In genomic region chr19:16714702-16715294, GRCh38 we compare ENCODE assay signal across 9 cellular contexts. TPM values are rescaled to one million over a fixed set of nuclear protein-coding genes. Genes with fewer than 3 reads are reported as not detected.
DNase-seq lines count a peak whose midpoint lies in the region; ATAC-seq, FAIRE-seq and TF ChIP-seq lines count a peak whose summit lies in the region.
"Had no signal": no experiment of that assay in that cellular context is flagged by ENCODE, and none has a peak within 500 bp of the region (broad histone marks: within the 10 kb centered on the region; RNA-seq: fewer than 3 reads in every experiment).

No MANE protein-coding gene starts in this region.

- H3K36me3 ChIP-seq in body of pancreas (replicated peaks in 1 of 2; ENCODE audit: insufficient read depth in 1 of 2, low read depth in 2 of 2) = no peaks in the 10 kb centered on the region

- H3K4me1 ChIP-seq in body of pancreas = peaks cover 10% of the 10 kb centered on the region

- no peaks in the 10 kb centered on the region for H3K36me3 Mint-ChIP-seq in T-helper 17 cell (ENCODE audit: low read depth)

- FAIRE-seq in G401.6 (lab: Jason Lieb, UNC) = peak; percentile 23
- FAIRE-seq: colon had no signal

- H3K27ac ChIP-seq in body of pancreas = no peak overlapping the region

- H3K4me3 Mint-ChIP-seq in T-helper 17 cell = peak overlapping the region; percentile 49

- peaks cover 11% of the 10 kb centered on the region for H3K27me3 Mint-ChIP-seq in T-helper 17 cell

- ATAC-seq in T-helper 17 cell (peak; percentile 28), body of pancreas (no peak), GM18511 (IDR thresholded peaks at IDR 0.05; ENCODE audit: unreplicated experiment) (no peak), HG02571 (IDR thresholded peaks at IDR 0.05; ENCODE audit: unreplicated experiment) (no peak)

- intact Hi-C loops in body of pancreas (cut with DNase I) = no loop called here

- no peaks in the 10 kb centered on the region for H3K27me3 ChIP-seq in body of pancreas

- no peaks in the 10 kb centered on the region for H3K9me3 ChIP-seq in T-helper 17 cell (ENCODE audit: control insufficient read depth, low read length, poor library complexity, severe bottlenecking)
- H3K9me3 ChIP-seq in body of pancreas = no peaks in the 10 kb centered on the region

- DNase-seq in M059J (ENCODE audit: low read depth) (peak; percentile 41), T-helper 17 cell (peak; percentile 12 to 26 (median 16)), body of pancreas (peak; percentile 27 to 49 (median 29)), iris pigment epithelial cell (ENCODE audit: low read depth) (peak; percentile 26)
- peak; percentile 42 for DNase-seq in stimulated activated CD4-positive, alpha-beta T cell treated with anti-CD3 and anti-CD28 coated beads, Interleukin-4, amount 100 ng/mL, for 1 hour

- TF ChIP-seq POLR2A in body of pancreas (IDR thresholded peaks at IDR 0.05) = no peak

- H3K4me1 Mint-ChIP-seq in T-helper 17 cell = peaks cover 8% of the 10 kb centered on the region

- TF ChIP-seq CTCF in body of pancreas (IDR thresholded peaks at IDR 0.05) = peak; percentile 24 to 78 (median 55)

- 21% methylated on average over 13 to 14 of the region's 14 CpGs for WGBS in body of pancreas, 2 donors

- H3K27ac Mint-ChIP-seq in T-helper 17 cell = no peak overlapping the region

- H3K4me3 ChIP-seq in body of pancreas = no peak overlapping the region

RNA-seq across cellular contexts. Expression of gene NWD1, which starts 4.8 kb away (rescaled TPM):
- total RNA-seq in M059J (2014; rRNA removed; shearing (Covaris generic)) = not detected in 2 replicates
- total RNA-seq in T-helper 17 cell = under 1 TPM in 1 of 2 donors, not detected in 1; 0.03 TPM
- total RNA-seq in body of pancreas = 1 to 10 TPM; 1.6 TPM

RNA-seq across cellular contexts. Expression of gene TMEM38A, which starts 53.9 kb away (rescaled TPM):
- 3.5 and 8.2 TPM in 2 replicates for total RNA-seq in M059J (2014; rRNA removed; shearing (Covaris generic))
- total RNA-seq in T-helper 17 cell = under 1 TPM; 0.27 to 0.42 TPM
- 1 to 10 TPM; 2.9 to 3.3 TPM for total RNA-seq in body of pancreas

RNA-seq across cellular contexts. Expression of gene SMIM7, which starts 54.9 kb away (rescaled TPM):
- total RNA-seq in M059J (2014; rRNA removed; shearing (Covaris generic)) = 135 and 174 TPM in 2 replicates
- 10 to 100 TPM; 60.7 to 70.2 TPM for total RNA-seq in T-helper 17 cell
- 10 to 100 TPM; 40.5 to 96.2 TPM for total RNA-seq in body of pancreas
